Comparison of ENCODE assay signal across 1 cellular context in genomic region chr4:184722798-184723197, GRCh38.
TF ChIP-seq lines count a peak whose summit lies in the region.

No MANE protein-coding gene starts in this region.

TF ChIP-seq in GM23338, 12 proteins besides CTCF, POLR2A, EP300 and RAD21 (continued from another document):
- TF ChIP-seq, protein P1, sequence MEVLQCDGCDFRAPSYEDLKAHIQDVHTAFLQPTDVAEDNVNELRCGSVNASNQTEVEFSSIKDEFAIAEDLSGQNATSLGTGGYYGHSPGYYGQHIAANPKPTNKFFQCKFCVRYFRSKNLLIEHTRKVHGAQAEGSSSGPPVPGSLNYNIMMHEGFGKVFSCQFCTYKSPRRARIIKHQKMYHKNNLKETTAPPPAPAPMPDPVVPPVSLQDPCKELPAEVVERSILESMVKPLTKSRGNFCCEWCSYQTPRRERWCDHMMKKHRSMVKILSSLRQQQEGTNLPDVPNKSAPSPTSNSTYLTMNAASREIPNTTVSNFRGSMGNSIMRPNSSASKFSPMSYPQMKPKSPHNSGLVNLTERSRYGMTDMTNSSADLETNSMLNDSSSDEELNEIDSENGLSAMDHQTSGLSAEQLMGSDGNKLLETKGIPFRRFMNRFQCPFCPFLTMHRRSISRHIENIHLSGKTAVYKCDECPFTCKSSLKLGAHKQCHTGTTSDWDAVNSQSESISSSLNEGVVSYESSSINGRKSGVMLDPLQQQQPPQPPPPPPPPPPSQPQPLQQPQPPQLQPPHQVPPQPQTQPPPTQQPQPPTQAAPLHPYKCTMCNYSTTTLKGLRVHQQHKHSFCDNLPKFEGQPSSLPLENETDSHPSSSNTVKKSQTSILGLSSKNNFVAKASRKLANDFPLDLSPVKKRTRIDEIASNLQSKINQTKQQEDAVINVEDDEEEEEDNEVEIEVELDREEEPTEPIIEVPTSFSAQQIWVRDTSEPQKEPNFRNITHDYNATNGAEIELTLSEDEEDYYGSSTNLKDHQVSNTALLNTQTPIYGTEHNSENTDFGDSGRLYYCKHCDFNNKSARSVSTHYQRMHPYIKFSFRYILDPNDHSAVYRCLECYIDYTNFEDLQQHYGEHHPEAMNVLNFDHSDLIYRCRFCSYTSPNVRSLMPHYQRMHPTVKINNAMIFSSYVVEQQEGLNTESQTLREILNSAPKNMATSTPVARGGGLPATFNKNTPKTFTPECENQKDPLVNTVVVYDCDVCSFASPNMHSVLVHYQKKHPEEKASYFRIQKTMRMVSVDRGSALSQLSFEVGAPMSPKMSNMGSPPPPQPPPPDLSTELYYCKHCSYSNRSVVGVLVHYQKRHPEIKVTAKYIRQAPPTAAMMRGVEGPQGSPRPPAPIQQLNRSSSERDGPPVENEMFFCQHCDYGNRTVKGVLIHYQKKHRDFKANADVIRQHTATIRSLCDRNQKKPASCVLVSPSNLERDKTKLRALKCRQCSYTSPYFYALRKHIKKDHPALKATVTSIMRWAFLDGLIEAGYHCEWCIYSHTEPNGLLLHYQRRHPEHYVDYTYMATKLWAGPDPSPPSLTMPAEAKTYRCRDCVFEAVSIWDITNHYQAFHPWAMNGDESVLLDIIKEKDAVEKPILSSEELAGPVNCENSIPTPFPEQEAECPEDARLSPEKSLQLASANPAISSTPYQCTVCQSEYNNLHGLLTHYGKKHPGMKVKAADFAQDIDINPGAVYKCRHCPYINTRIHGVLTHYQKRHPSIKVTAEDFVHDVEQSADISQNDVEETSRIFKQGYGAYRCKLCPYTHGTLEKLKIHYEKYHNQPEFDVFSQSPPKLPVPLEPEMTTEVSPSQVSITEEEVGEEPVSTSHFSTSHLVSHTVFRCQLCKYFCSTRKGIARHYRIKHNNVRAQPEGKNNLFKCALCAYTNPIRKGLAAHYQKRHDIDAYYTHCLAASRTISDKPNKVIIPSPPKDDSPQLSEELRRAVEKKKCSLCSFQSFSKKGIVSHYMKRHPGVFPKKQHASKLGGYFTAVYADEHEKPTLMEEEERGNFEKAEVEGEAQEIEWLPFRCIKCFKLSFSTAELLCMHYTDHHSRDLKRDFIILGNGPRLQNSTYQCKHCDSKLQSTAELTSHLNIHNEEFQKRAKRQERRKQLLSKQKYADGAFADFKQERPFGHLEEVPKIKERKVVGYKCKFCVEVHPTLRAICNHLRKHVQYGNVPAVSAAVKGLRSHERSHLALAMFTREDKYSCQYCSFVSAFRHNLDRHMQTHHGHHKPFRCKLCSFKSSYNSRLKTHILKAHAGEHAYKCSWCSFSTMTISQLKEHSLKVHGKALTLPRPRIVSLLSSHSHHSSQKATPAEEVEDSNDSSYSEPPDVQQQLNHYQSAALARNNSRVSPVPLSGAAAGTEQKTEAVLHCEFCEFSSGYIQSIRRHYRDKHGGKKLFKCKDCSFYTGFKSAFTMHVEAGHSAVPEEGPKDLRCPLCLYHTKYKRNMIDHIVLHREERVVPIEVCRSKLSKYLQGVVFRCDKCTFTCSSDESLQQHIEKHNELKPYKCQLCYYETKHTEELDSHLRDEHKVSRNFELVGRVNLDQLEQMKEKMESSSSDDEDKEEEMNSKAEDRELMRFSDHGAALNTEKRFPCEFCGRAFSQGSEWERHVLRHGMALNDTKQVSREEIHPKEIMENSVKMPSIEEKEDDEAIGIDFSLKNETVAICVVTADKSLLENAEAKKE (CRISPR knock-in tag; IDR thresholded peaks at IDR 0.05) = no peak
- TF ChIP-seq, protein P2, sequence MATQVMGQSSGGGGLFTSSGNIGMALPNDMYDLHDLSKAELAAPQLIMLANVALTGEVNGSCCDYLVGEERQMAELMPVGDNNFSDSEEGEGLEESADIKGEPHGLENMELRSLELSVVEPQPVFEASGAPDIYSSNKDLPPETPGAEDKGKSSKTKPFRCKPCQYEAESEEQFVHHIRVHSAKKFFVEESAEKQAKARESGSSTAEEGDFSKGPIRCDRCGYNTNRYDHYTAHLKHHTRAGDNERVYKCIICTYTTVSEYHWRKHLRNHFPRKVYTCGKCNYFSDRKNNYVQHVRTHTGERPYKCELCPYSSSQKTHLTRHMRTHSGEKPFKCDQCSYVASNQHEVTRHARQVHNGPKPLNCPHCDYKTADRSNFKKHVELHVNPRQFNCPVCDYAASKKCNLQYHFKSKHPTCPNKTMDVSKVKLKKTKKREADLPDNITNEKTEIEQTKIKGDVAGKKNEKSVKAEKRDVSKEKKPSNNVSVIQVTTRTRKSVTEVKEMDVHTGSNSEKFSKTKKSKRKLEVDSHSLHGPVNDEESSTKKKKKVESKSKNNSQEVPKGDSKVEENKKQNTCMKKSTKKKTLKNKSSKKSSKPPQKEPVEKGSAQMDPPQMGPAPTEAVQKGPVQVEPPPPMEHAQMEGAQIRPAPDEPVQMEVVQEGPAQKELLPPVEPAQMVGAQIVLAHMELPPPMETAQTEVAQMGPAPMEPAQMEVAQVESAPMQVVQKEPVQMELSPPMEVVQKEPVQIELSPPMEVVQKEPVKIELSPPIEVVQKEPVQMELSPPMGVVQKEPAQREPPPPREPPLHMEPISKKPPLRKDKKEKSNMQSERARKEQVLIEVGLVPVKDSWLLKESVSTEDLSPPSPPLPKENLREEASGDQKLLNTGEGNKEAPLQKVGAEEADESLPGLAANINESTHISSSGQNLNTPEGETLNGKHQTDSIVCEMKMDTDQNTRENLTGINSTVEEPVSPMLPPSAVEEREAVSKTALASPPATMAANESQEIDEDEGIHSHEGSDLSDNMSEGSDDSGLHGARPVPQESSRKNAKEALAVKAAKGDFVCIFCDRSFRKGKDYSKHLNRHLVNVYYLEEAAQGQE (IDR thresholded peaks at IDR 0.05; ENCODE audit: unreplicated experiment) = no peak
